Comparison of ENCODE assay signal across 2 cellular contexts in genomic region chr12:49666176-49666575, GRCh38.
TF ChIP-seq lines count a peak whose summit lies in the region.

No MANE protein-coding gene starts in this region.

TF ChIP-seq in GM12878, 131 proteins besides CTCF, POLR2A, EP300 and RAD21:
- TF ChIP-seq CBX5 (IDR thresholded peaks at IDR 0.05; ENCODE audit: low read depth) (no peak), GABPA (IDR thresholded peaks at IDR 0.05; ENCODE audit: low read depth) (no peak), NR2F1 (conservative IDR thresholded peaks at IDR 0.05) (no peak), RCOR1 (conservative IDR thresholded peaks at IDR 0.05; ENCODE audit: low read depth, low read length) (no peak), SP1 (IDR thresholded peaks at IDR 0.05; ENCODE audit: low read depth, low read length) (no peak), MLLT1 (IDR thresholded peaks at IDR 0.05) (no peak), CREM (IDR thresholded peaks at IDR 0.05; ENCODE audit: low read depth) (no peak), HDGF (IDR thresholded peaks at IDR 0.05) (no peak), EZH2 (IDR thresholded peaks at IDR 0.05; ENCODE audit: borderline replicate concordance, control insufficient read depth, low read depth, low read length) (no peak), SUZ12 (IDR thresholded peaks at IDR 0.05; ENCODE audit: unreplicated experiment) (no peak), ATF2 (IDR thresholded peaks at IDR 0.05; ENCODE audit: low read length) (no peak), NRF1 (conservative IDR thresholded peaks at IDR 0.05; ENCODE audit: low read depth, low read length) (no peak), HDAC6 (IDR thresholded peaks at IDR 0.05; ENCODE audit: unreplicated experiment) (no peak), E4F1 (IDR thresholded peaks at IDR 0.05; ENCODE audit: borderline replicate concordance, partially characterized antibody) (no peak)

TF ChIP-seq in GM12891, 5 proteins besides CTCF, POLR2A, EP300 and RAD21:
- TF ChIP-seq POU2F2 (IDR thresholded peaks at IDR 0.05; ENCODE audit: low read depth, low read length) (no peak), PAX5 (IDR thresholded peaks at IDR 0.05; ENCODE audit: insufficient read depth, low read length, severe bottlenecking) (no peak), TAF1 (IDR thresholded peaks at IDR 0.05; ENCODE audit: low read depth, low read length) (no peak), SPI1 (IDR thresholded peaks at IDR 0.05; ENCODE audit: low read depth, low read length) (no peak), POLR2AphosphoS5 (IDR thresholded peaks at IDR 0.05; ENCODE audit: low read depth, low read length) (no peak)
